ENCODE assay signal across 9 cellular contexts in genomic region chr16:31487720-31488629, GRCh38. TPM values are rescaled to one million over a fixed set of nuclear protein-coding genes. Genes with fewer than 3 reads are reported as not detected.
A peak's percentile ranks its signal among the peaks of the same experiment; 100 is the strongest.
DNase-seq lines count a peak whose midpoint lies in the region; ATAC-seq and TF ChIP-seq lines count a peak whose summit lies in the region.
"Had no signal": no experiment of that assay in that cellular context is flagged by ENCODE, and none has a peak within 500 bp of the region (broad histone marks: within the 10 kb centered on the region; RNA-seq: fewer than 3 reads in every experiment).

No MANE protein-coding gene starts in this region.

- no peaks in the 10 kb centered on the region for H3K9me3 Mint-ChIP-seq in endodermal cell

- ATAC-seq in GM18502 (IDR thresholded peaks at IDR 0.05; ENCODE audit: poor library complexity, unreplicated experiment) (peak; percentile 88), HG02798 (IDR thresholded peaks at IDR 0.05; ENCODE audit: poor library complexity, unreplicated experiment) (peak; percentile 81)
- ATAC-seq in stimulated activated naive CD8-positive, alpha-beta T cell treated with anti-CD3 and anti-CD28 coated beads, Interleukin-15, Interleukin-2, amounts not matched to agents 100 U/mL and 50 U/mL, for 24 hours, result peak; percentile 87

- H3K27ac Mint-ChIP-seq in endodermal cell, result no peak overlapping the region

- H3K9me3 ChIP-seq in endodermal cell (ENCODE audit: control insufficient read depth, low read length) (no peaks in the 10 kb centered on the region), muscle layer of duodenum (ENCODE audit: control insufficient read depth in 1 of 2, low read length in 2 of 2) (no peaks in the 10 kb centered on the region)

- H3K27ac ChIP-seq in endodermal cell (ENCODE audit: low read depth, low read length) (no peak overlapping the region), muscle layer of duodenum (ENCODE audit: low read length) (no peak overlapping the region)

- H3K4me1 Mint-ChIP-seq in endodermal cell, result peaks cover 11% of the 10 kb centered on the region

- H3K4me1 ChIP-seq in endodermal cell (ENCODE audit: control insufficient read depth, insufficient read depth, low read length), result no peaks in the 10 kb centered on the region
- peaks cover 0 to 18% of the 10 kb centered on the region in 2 donors for H3K4me1 ChIP-seq in muscle layer of duodenum (ENCODE audit: control insufficient read depth in 1 of 2, insufficient read depth in 2 of 2, low read length in 2 of 2)

- H3K36me3 ChIP-seq in endodermal cell (ENCODE audit: control insufficient read depth, insufficient read depth, low read length) (no peaks in the 10 kb centered on the region), muscle layer of duodenum (ENCODE audit: control insufficient read depth in 1 of 2, insufficient read depth in 2 of 2, low read length in 2 of 2) (peaks cover 13 to 26% of the 10 kb centered on the region in 2 donors)

- no peak for TF ChIP-seq CTCF in endodermal cell (conservative IDR thresholded peaks at IDR 0.05)

- H3K9ac ChIP-seq in endodermal cell (ENCODE audit: extremely low read depth, low read length, poor library complexity, severe bottlenecking), result peak overlapping the region; percentile 6

- peak overlapping the region; percentile 62 for H3K4me3 Mint-ChIP-seq in endodermal cell

- H3K27me3 ChIP-seq in endodermal cell (ENCODE audit: control insufficient read depth, insufficient read depth, low read length, poor library complexity, severe bottlenecking) (peaks cover 48% of the 10 kb centered on the region), muscle layer of duodenum (ENCODE audit: low read depth, low read length) (peaks cover 6% of the 10 kb centered on the region)

- H3K36me3 Mint-ChIP-seq in endodermal cell (ENCODE audit: low read depth), result peaks cover 29% of the 10 kb centered on the region

- DNase-seq in NCI-H2171 treated with DMSO at 0.1 percent for 48 hours (lab: John Stamatoyannopoulos, UW) (peak; percentile 81), endodermal cell (peak; percentile 89)
- DNase-seq in activated CD8-positive, alpha-beta memory T cell treated with anti-CD3 and anti-CD28 coated beads for 1 hour (ENCODE audit: extremely low read depth in 1 of 2, low read depth in 1 of 2), result peak; percentile 52 to 54
- DNase-seq in stimulated activated naive CD8-positive, alpha-beta T cell treated with anti-CD3 and anti-CD28 coated beads, Interleukin-15, Interleukin-2, amounts not matched to agents 100 U/mL and 50 U/mL, for 24 hours, result peak; percentile 65
- no peak for DNase-seq in NK-92 treated with Interleukin-12 subunit alpha and Interleukin-12 subunit beta, amount 100 ng/mL, for 24 hours (lab: John Stamatoyannopoulos, UW)

- 4 to 7% methylated on average over 27 to 77 of the region's 77 CpGs for WGBS in endodermal cell (ENCODE audit: insufficient coverage in 1 of 2, insufficient read length in 1 of 2), 2 experiments

- H3K4me3 ChIP-seq in endodermal cell (ENCODE audit: low read length) (peak overlapping the region; percentile 81), muscle layer of duodenum (ENCODE audit: low read depth in 1 of 2, low read length in 2 of 2) (peak overlapping the region; percentile 67 to 79)

- H3K27me3 Mint-ChIP-seq in endodermal cell (ENCODE audit: insufficient read depth), result peaks cover 63% of the 10 kb centered on the region

RNA-seq across cellular contexts. Expression of gene SLC5A2, which starts 5.1 kb away (rescaled TPM):
- total RNA-seq in endodermal cell, result under 1 TPM; 0.22 to 0.24 TPM
- polyA plus RNA-seq in endodermal cell (2013, experiment 1 of 2), result 0.28 TPM
- polyA plus RNA-seq in endodermal cell (2013, experiment 2 of 2), result 0.17 TPM

RNA-seq across cellular contexts. Expression of gene TGFB1I1, which starts 16.0 kb away (rescaled TPM):
- total RNA-seq in endodermal cell, result 1 to 10 TPM; 7.5 to 10.0 TPM
- 24.3 TPM for polyA plus RNA-seq in endodermal cell (2013, experiment 1 of 2)
- polyA plus RNA-seq in endodermal cell (2013, experiment 2 of 2), result 20.8 TPM

RNA-seq across cellular contexts. Expression of gene RUSF1, which starts 20.2 kb away (rescaled TPM):
- 10 to 100 TPM; 45.4 to 50.8 TPM for total RNA-seq in endodermal cell
- 60.5 TPM for polyA plus RNA-seq in endodermal cell (2013, experiment 1 of 2)
- polyA plus RNA-seq in endodermal cell (2013, experiment 2 of 2), result 48.5 TPM

RNA-seq across cellular contexts. Expression of gene ARMC5, which starts 28.7 kb away (rescaled TPM):
- 10 to 100 TPM in 1 of 2 donors, 1 to 10 TPM in 1; 9.4 to 12.1 TPM for total RNA-seq in endodermal cell
- polyA plus RNA-seq in endodermal cell (2013, experiment 1 of 2), result 8.5 TPM
- 8.5 TPM for polyA plus RNA-seq in endodermal cell (2013, experiment 2 of 2)

RNA-seq across cellular contexts. Expression of gene AHSP, which starts 39.7 kb away (rescaled TPM):
- total RNA-seq in endodermal cell, result not detected
- not detected for polyA plus RNA-seq in endodermal cell (2013, experiment 1 of 2)
- polyA plus RNA-seq in endodermal cell (2013, experiment 2 of 2), result not detected
- total RNA-seq: renal cortical epithelial cell had no signal
